ENCODE assay signal across 8 cellular contexts in genomic region chr2:20596193-20596972, GRCh38. TPM values are rescaled to one million over a fixed set of nuclear protein-coding genes. Genes with fewer than 3 reads are reported as not detected.
DNase-seq lines count a peak whose midpoint lies in the region; ATAC-seq, FAIRE-seq and TF ChIP-seq lines count a peak whose summit lies in the region.

No MANE protein-coding gene starts in this region.

- H3K27me3 Mint-ChIP-seq in progenitor cell of endocrine pancreas, result no peaks in the 10 kb centered on the region

- DNase-seq in progenitor cell of endocrine pancreas (ENCODE audit: low spot score, unreplicated experiment) (no peak), dermis blood vessel endothelial cell (no peak), RCC 7860 (ENCODE audit: low spot score) (no peak), MV-4-11 (lab: John Stamatoyannopoulos, UW) (no peak)
- no peak for DNase-seq in activated CD4-positive, alpha-beta T cell treated with anti-CD3 and anti-CD28 coated beads for 4 hours

- peak; percentile 0 for ATAC-seq in GM19035 (IDR thresholded peaks at IDR 0.05; ENCODE audit: unreplicated experiment)
- ATAC-seq in HG03432 (IDR thresholded peaks at IDR 0.05; ENCODE audit: unreplicated experiment), result peak; percentile 5

- peak overlapping the region; percentile 90 for H3K27ac ChIP-seq in cingulate gyrus (ENCODE audit: low read depth, low read length)

- peak overlapping the region; percentile 81 for H3K27ac Mint-ChIP-seq in progenitor cell of endocrine pancreas

- no peaks in the 10 kb centered on the region for H3K9me3 Mint-ChIP-seq in progenitor cell of endocrine pancreas (ENCODE audit: low read depth)

- no peak for TF ChIP-seq CTCF in progenitor cell of endocrine pancreas (IDR thresholded peaks at IDR 0.05; ENCODE audit: unreplicated experiment)

- H3K36me3 Mint-ChIP-seq in progenitor cell of endocrine pancreas (ENCODE audit: insufficient read depth), result no peaks in the 10 kb centered on the region

- FAIRE-seq in RCC 7860 (lab: Jason Lieb, UNC), result no peak

- no peak overlapping the region for H3K4me3 Mint-ChIP-seq in progenitor cell of endocrine pancreas (ENCODE audit: low read depth)

- peaks cover 16% of the 10 kb centered on the region for H3K4me1 Mint-ChIP-seq in progenitor cell of endocrine pancreas (ENCODE audit: low read depth)

RNA-seq across cellular contexts. Expression of gene HS1BP3, which starts 54.5 kb away (rescaled TPM):
- total RNA-seq in progenitor cell of endocrine pancreas, result 15.9 and 16.5 TPM in 2 replicates
- total RNA-seq in dermis blood vessel endothelial cell, result 36.9 and 49.9 TPM in 2 replicates
